16 cellular contexts compared by ENCODE assay signal in genomic region chr4:69025999-69026387, GRCh38.
DNase-seq lines count a peak whose midpoint lies in the region; ATAC-seq, FAIRE-seq and TF ChIP-seq lines count a peak whose summit lies in the region.
"Had no signal": no experiment of that assay in that cellular context is flagged by ENCODE, and none has a peak within 500 bp of the region (broad histone marks: within the 10 kb centered on the region; RNA-seq: fewer than 3 reads in every experiment).

No MANE protein-coding gene starts in this region.

- ATAC-seq in GM19035 (IDR thresholded peaks at IDR 0.05; ENCODE audit: unreplicated experiment) (peak; percentile 11), PC-3 (peak; percentile 58), HepG2 (peak; percentile 48)

- no peaks in the 10 kb centered on the region for H3K79me2 ChIP-seq in PC-3 (ENCODE audit: low read length)
- H3K79me2 ChIP-seq in HepG2 (ENCODE audit: insufficient read depth, low read length) = no peaks in the 10 kb centered on the region

- no peaks in the 10 kb centered on the region for H3F3A ChIP-seq in PC-3 (ENCODE audit: low read length, unreplicated experiment)

- H3K4me3 ChIP-seq in PC-3 (ENCODE audit: low read length) (no peak overlapping the region), HepG2 (replicated peaks in 1 of 3; ENCODE audit: insufficient read depth in 1 of 3, low read depth in 2 of 3, low read length in 3 of 3) (no peak overlapping the region), kidney (ENCODE audit: low read length in 2 of 2) (no peak overlapping the region)

- no peaks in the 10 kb centered on the region for H3K27me3 ChIP-seq in PC-3 (ENCODE audit: low read length)
- H3K27me3 ChIP-seq in HepG2 (ENCODE audit: control insufficient read depth in 1 of 2, insufficient read depth in 2 of 2, low read length in 2 of 2) = no peaks in the 10 kb centered on the region
- H3K27me3 ChIP-seq: BE2C had no signal

- no peak for FAIRE-seq in HepG2 (lab: Jason Lieb, UNC)
- FAIRE-seq in kidney (lab: Jason Lieb, UNC) = no peak
- FAIRE-seq: A204.1 had no signal

- H3K9ac ChIP-seq in PC-3 (ENCODE audit: low read length) (no peak overlapping the region), HepG2 (ENCODE audit: insufficient read depth, low read depth, low read length) (no peak overlapping the region), kidney (ENCODE audit: low read length in 2 of 2) (no peak overlapping the region)

- H3K27ac ChIP-seq in PC-3 (ENCODE audit: low read length) (no peak overlapping the region), HepG2 (ENCODE audit: extremely low read length, insufficient read depth, low read length) (peak overlapping the region; percentile 45), kidney (ENCODE audit: low read depth in 2 of 2, low read length in 2 of 2) (no peak overlapping the region)

- TF ChIP-seq EP300 in HepG2 (IDR thresholded peaks at IDR 0.05; ENCODE audit: low read depth in 2 of 2, low read length in 2 of 2) (no peak), HepG2 (CRISPR knock-in tag; IDR thresholded peaks at IDR 0.05; ENCODE audit: borderline replicate concordance) (no peak)

- H3K36me3 ChIP-seq in PC-3 (ENCODE audit: low read depth, low read length) (no peaks in the 10 kb centered on the region), HepG2 (replicated peaks in 1 of 2; ENCODE audit: control insufficient read depth in 1 of 2, insufficient read depth in 2 of 2, low read length in 2 of 2) (no peaks in the 10 kb centered on the region), kidney (ENCODE audit: control insufficient read depth in 1 of 2, insufficient read depth in 2 of 2, low read length in 2 of 2) (no peaks in the 10 kb centered on the region)
- H3K36me3 ChIP-seq: BE2C had no signal

- no peak overlapping the region for H3K4me2 ChIP-seq in PC-3 (ENCODE audit: low read length)
- no peak overlapping the region for H3K4me2 ChIP-seq in HepG2 (ENCODE audit: low read depth, low read length)

- no TSS peak for BruUV-seq in PC-3 (replicated peaks; lab: Mats Ljungman, UMichigan)
- BruUV-seq in HepG2 (replicated peaks; lab: Mats Ljungman, UMichigan) = no TSS peak

- H3K4me1 ChIP-seq in PC-3 (ENCODE audit: insufficient read depth, low read length) (no peaks in the 10 kb centered on the region), HepG2 (ENCODE audit: insufficient read depth, low read length) (peaks cover 62% of the 10 kb centered on the region), kidney (ENCODE audit: control insufficient read depth in 1 of 2, insufficient read depth in 1 of 2, low read depth in 1 of 2, low read length in 2 of 2) (no peaks in the 10 kb centered on the region)
- H3K4me1 ChIP-seq: BE2C had no signal

- in situ Hi-C loops in HepG2 (cut with HindIII; ENCODE audit: extremely low pct_ligation_motif_present, low pct_unique_long_range_greater_than_20kb) = no loop called here

- POLR2A ChIA-PET in PC-3 (lab: Charles Lee; ENCODE audit: unreplicated experiment) (no interaction called here), HepG2 (lab: Yijun Ruan, JAX) (no interaction called here)

- TF ChIP-seq CTCF in PC-3 (conservative IDR thresholded peaks at IDR 0.05; ENCODE audit: low read depth, low read length) (no peak), HepG2 (CRISPR knock-in tag; IDR thresholded peaks at IDR 0.05) (no peak), kidney (IDR thresholded peaks at IDR 0.05; ENCODE audit: borderline replicate concordance, extremely low read depth, insufficient read depth) (no peak), GM10266 (IDR thresholded peaks at IDR 0.05; ENCODE audit: control insufficient read depth, insufficient read depth, low read depth, missing control alignments) (no peak)

- no peaks in the 10 kb centered on the region for H3K9me2 ChIP-seq in PC-3 (replicated peaks; ENCODE audit: low read length)

- intact Hi-C loops in PC-3 (cut with micrococcal nuclease) = loop anchor here (1.0 kb wide), 1 partner anchor 527 kb away; no protein-coding TSS in a partner anchor
- intact Hi-C loops in HepG2 (cut with micrococcal nuclease; ENCODE audit: unreplicated experiment) = loop anchor here (1.0 to 10.0 kb wide), 2 partner anchors 371 to 528 kb away; no protein-coding TSS in a partner anchor
- intact Hi-C loops in kidney (cut with DNase I) = no loop called here

- H2AFZ ChIP-seq in PC-3 (ENCODE audit: low read length) (no peak overlapping the region), HepG2 (ENCODE audit: low read length) (peak overlapping the region; percentile 48)

- TF ChIP-seq RAD21 in HepG2 (CRISPR knock-in tag; IDR thresholded peaks at IDR 0.05) = no peak

- H4K20me1 ChIP-seq in PC-3 (ENCODE audit: low read length) (no peaks in the 10 kb centered on the region), HepG2 (ENCODE audit: insufficient read depth, low read length) (no peaks in the 10 kb centered on the region)

- TF ChIP-seq POLR2A in HepG2 (IDR thresholded peaks at IDR 0.05; ENCODE audit: insufficient read depth in 1 of 2, low read depth in 2 of 2, low read length in 2 of 2) = no peak

- no peak for DNase-seq in PC-3
- no peak for DNase-seq in HepG2 (ENCODE audit: low spot score)
- DNase-seq in NCI-H510A treated with DMSO at 0.1 percent for 48 hours (lab: John Stamatoyannopoulos, UW) = no peak
- DNase-seq in NCI-H1417 (lab: John Stamatoyannopoulos, UW) = no peak
- DNase-seq in kidney = no peak
- no peak for DNase-seq in GM10266 (ENCODE audit: extremely low spot score)
- DNase-seq: BE2C; CD8-positive, alpha-beta memory T cell; DND-41; GDM1; GOT3; HCEC 1CT; HFFc6; KG1 had no signal

- H3K9me3 ChIP-seq in PC-3 (ENCODE audit: low read length) = no peaks in the 10 kb centered on the region
- H3K9me3 ChIP-seq in HepG2 (ENCODE audit: low read length) = no peaks in the 10 kb centered on the region
- H3K9me3 ChIP-seq in kidney (ENCODE audit: control insufficient read depth in 1 of 2, low read length in 2 of 2) = no peaks in the 10 kb centered on the region
- H3K9me3 ChIP-seq: BE2C had no signal

- CTCF ChIA-PET in PC-3 (lab: Charles Lee) = no interaction called here
- CTCF ChIA-PET in HepG2 (lab: Yijun Ruan, JAX; ENCODE audit: low intra/inter-chr PET ratio, low total read pairs) = no interaction called here

TF ChIP-seq in HepG2, 621 proteins besides CTCF, POLR2A, EP300 and RAD21 (continues in another document):
- TF ChIP-seq FOXM1 (CRISPR knock-in tag; IDR thresholded peaks at IDR 0.05) = no peak
- no peak for TF ChIP-seq ZNF138 (CRISPR knock-in tag; IDR thresholded peaks at IDR 0.05; ENCODE audit: low read depth)
- TF ChIP-seq ZNF264 (CRISPR knock-in tag; IDR thresholded peaks at IDR 0.05) = no peak
- no peak for TF ChIP-seq MEF2D (CRISPR knock-in tag; IDR thresholded peaks at IDR 0.05)
- TF ChIP-seq ETV5 (CRISPR knock-in tag; IDR thresholded peaks at IDR 0.05; ENCODE audit: borderline replicate concordance) = peak; percentile 10; the same call in 1 of the 2 replicates
- no peak for TF ChIP-seq ZNF263 (CRISPR knock-in tag; IDR thresholded peaks at IDR 0.05)
- 0 out of 2 replicates have a peak, but pooled peaks have one; percentile 28 for TF ChIP-seq MED1 (CRISPR knock-in tag; IDR thresholded peaks at IDR 0.05)
- TF ChIP-seq ATRX (CRISPR knock-in tag; IDR thresholded peaks at IDR 0.05; ENCODE audit: borderline replicate concordance) = no peak
- TF ChIP-seq HMG20A (CRISPR knock-in tag; IDR thresholded peaks at IDR 0.05; ENCODE audit: borderline replicate concordance) = peak; percentile 19; the same call in 1 of the 2 replicates
- TF ChIP-seq BORCS8-MEF2B (CRISPR knock-in tag; IDR thresholded peaks at IDR 0.05) = no peak
- TF ChIP-seq MLX (CRISPR knock-in tag; IDR thresholded peaks at IDR 0.05) = no peak
- TF ChIP-seq FOXA1 (IDR thresholded peaks at IDR 0.05) = no peak
- TF ChIP-seq FOXA1 (CRISPR knock-in tag; IDR thresholded peaks at IDR 0.05) = peak; percentile 21; the same call in 1 of the 2 replicates
- TF ChIP-seq FOSL1 (CRISPR knock-in tag; IDR thresholded peaks at IDR 0.05; ENCODE audit: borderline replicate concordance) = no peak
- TF ChIP-seq FOXP4 (CRISPR knock-in tag; IDR thresholded peaks at IDR 0.05) = no peak
- no peak for TF ChIP-seq HNRNPL (IDR thresholded peaks at IDR 0.05; ENCODE audit: low read depth, low read length)
- no peak for TF ChIP-seq RNF219 (CRISPR knock-in tag; IDR thresholded peaks at IDR 0.05)
